24 cellular contexts compared by ENCODE assay signal in the genomic region with DNA sequence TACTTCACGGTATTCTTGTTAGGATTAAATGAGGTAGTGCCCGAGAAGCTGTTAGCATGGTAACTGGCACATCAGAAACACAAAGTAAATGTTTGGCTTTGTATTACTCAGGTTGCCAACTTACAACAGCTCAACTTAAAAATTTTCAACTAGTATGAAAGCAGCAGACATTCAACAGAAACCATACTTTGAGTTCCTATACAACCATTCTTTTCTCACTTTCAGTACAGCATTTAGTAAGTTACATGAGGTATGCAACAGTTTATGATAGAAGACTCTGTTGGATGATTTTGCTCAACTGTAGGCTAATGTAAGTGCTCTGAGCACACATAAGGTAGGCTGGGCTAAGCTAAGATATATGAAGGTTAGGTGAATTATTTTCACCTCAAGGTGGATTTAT.
"Had no signal": no experiment of that assay in that cellular context is flagged by ENCODE, and none has a peak within 500 bp of the region (broad histone marks: within the 10 kb centered on the region; RNA-seq: fewer than 3 reads in every experiment).

No MANE protein-coding gene starts in this region.

- ATAC-seq: activated CD8-positive, alpha-beta T cell treated with anti-CD3 and anti-CD28 coated beads, Interleukin-2, amount 10 ng/mL, durations not matched to agents 7 days and 5 days; heart right ventricle; left lung; mucosa of descending colon; natural killer cell treated with Interleukin-12 subunit alpha and Interleukin-12 subunit beta and Interleukin-15 and Interleukin-18, amount 100 ng/mL, for 72 hours had no signal

- FAIRE-seq: bronchial epithelial cell, endometrium had no signal

- H3K27ac ChIP-seq: epithelial cell of prostate, esophagus squamous epithelium, heart right ventricle, left lung, right atrium auricular region, tibial nerve had no signal

- DNase-seq: activated CD4-positive, alpha-beta T cell treated with anti-CD3 and anti-CD28 coated beads, Interleukin-2, amount 10 ng/mL, durations not matched to agents 24 days and 14 days; activated CD4-positive, CD25-positive, alpha-beta regulatory T cell; activated CD8-positive, alpha-beta T cell treated with anti-CD3 and anti-CD28 coated beads, Interleukin-2, amount 10 ng/mL, durations not matched to agents 7 days and 5 days; activated effector memory CD4-positive, alpha-beta T cell treated with Interleukin-2 at 50 U/mL for 16 hours; activated naive CD4-positive, alpha-beta T cell treated with Interleukin-2 at 50 U/mL for 16 hours; activated T-cell treated with anti-CD3 and anti-CD28 coated beads, Interleukin-2, amount 50 U/mL, for 1 hour; anterior cingulate cortex; effector CD4-positive, alpha-beta T cell; esophagus squamous epithelium; foreskin melanocyte; heart right ventricle; left lung; mucosa of descending colon; stimulated activated CD4-positive, alpha-beta T cell treated with anti-CD3 and anti-CD28 coated beads, Interleukin-15, amount 100 ng/mL, for 24 hours; stimulated activated CD4-positive, alpha-beta T cell treated with anti-CD3 and anti-CD28 coated beads, Interleukin-2, amount 100 ng/mL, for 24 hours; stimulated activated naive CD4-positive, alpha-beta T cell; T-helper 1 cell had no signal

- H3K4me3 ChIP-seq: esophagus squamous epithelium, heart right ventricle, left lung, lung, mucosa of descending colon, right atrium auricular region, tibial nerve had no signal

- H3K4me1 ChIP-seq: esophagus squamous epithelium, heart right ventricle, left lung, right atrium auricular region, tibial nerve had no signal

- H3K9me3 ChIP-seq: esophagus squamous epithelium, heart right ventricle, left lung, mucosa of descending colon, right atrium auricular region, tibial nerve had no signal

- H3K27me3 ChIP-seq: esophagus squamous epithelium, heart right ventricle, left lung, right atrium auricular region, tibial nerve had no signal
